8 cellular contexts compared by ENCODE assay signal in the genomic region with DNA sequence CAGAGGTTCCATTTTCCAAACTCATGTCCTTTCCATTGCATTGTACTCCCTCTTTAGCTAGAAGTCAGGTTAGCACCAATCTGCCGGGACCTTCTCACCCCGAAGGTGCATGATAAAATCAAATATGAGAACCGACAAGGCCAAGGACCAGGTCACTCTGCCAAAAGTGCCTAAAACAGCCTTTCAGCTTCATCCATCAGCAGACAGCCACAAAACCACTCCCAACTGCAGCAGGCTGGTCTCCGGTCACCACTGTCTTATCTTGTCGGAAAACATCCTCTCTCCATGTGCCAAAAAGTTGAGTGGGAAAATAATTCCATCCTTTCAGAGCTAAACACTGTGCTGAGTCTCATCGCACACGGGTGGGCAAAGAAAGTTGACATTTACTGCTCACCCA. TPM values are rescaled to one million over a fixed set of nuclear protein-coding genes. Genes with fewer than 3 reads are reported as not detected.
DNase-seq lines count a peak whose midpoint lies in the region; ATAC-seq and TF ChIP-seq lines count a peak whose summit lies in the region.

No MANE protein-coding gene starts in this region.

- peak overlapping the region in 1 of 3 donors; percentile 88 for H3K27ac ChIP-seq in right lobe of liver
- H3K27ac ChIP-seq in transverse colon, result peak overlapping the region; percentile 0 to 96 (median 50)
- peak overlapping the region in 1 of 2 donors; percentile 91 for H3K27ac ChIP-seq in testis

- no peaks in the 10 kb centered on the region for H3K27me3 ChIP-seq in right lobe of liver
- no peaks in the 10 kb centered on the region for H3K27me3 ChIP-seq in transverse colon
- no peaks in the 10 kb centered on the region for H3K27me3 ChIP-seq in testis

- H3K36me3 Mint-ChIP-seq in activated naive CD4-positive, alpha-beta T cell treated with anti-CD3 and anti-CD28 coated beads for 36 hours (ENCODE audit: low read depth), result peaks cover 3% of the 10 kb centered on the region
- peaks cover 8% of the 10 kb centered on the region for H3K36me3 Mint-ChIP-seq in activated naive CD8-positive, alpha-beta T cell treated with anti-CD3 and anti-CD28 coated beads, Interleukin-2, amount 10 ng/mL, durations not matched to agents 7 days and 5 days

- TF ChIP-seq CTCF in right lobe of liver (IDR thresholded peaks at IDR 0.05), result no peak
- no peak for TF ChIP-seq CTCF in transverse colon (IDR thresholded peaks at IDR 0.05)
- TF ChIP-seq CTCF in testis (IDR thresholded peaks at IDR 0.05), result no peak

- H3K4me1 Mint-ChIP-seq in activated naive CD4-positive, alpha-beta T cell treated with anti-CD3 and anti-CD28 coated beads for 36 hours (ENCODE audit: low read depth), result peaks cover 59% of the 10 kb centered on the region
- peaks cover 24% of the 10 kb centered on the region for H3K4me1 Mint-ChIP-seq in activated naive CD8-positive, alpha-beta T cell treated with anti-CD3 and anti-CD28 coated beads, Interleukin-2, amount 10 ng/mL, durations not matched to agents 7 days and 5 days

- no peak for TF ChIP-seq POLR2A in right lobe of liver (IDR thresholded peaks at IDR 0.05)
- TF ChIP-seq POLR2A in transverse colon (IDR thresholded peaks at IDR 0.05), result no peak
- no peak for TF ChIP-seq POLR2A in testis (IDR thresholded peaks at IDR 0.05)

- DNase-seq in activated naive CD4-positive, alpha-beta T cell treated with anti-CD3 and anti-CD28 coated beads for 36 hours, result no peak
- no peak for DNase-seq in activated naive CD4-positive, alpha-beta T cell treated with anti-CD3 and anti-CD28 coated beads, Interleukin-2, amount 50 U/mL, for 16 hours
- no peak for DNase-seq in activated naive CD8-positive, alpha-beta T cell treated with anti-CD3 and anti-CD28 coated beads, Interleukin-2, amount 10 ng/mL, durations not matched to agents 7 days and 5 days
- no peak for DNase-seq in right lobe of liver
- DNase-seq in transverse colon, result no peak
- DNase-seq in stimulated activated CD4-positive, alpha-beta T cell treated with anti-CD3 and anti-CD28 coated beads, Interleukin-12 subunit alpha, Interleukin-12 subunit beta, amount 100 ng/mL, for 4 hours, result no peak
- no peak for DNase-seq in testis
- no peak for DNase-seq in stimulated activated CD4-positive, alpha-beta T cell treated with anti-CD3 and anti-CD28 coated beads, Interleukin-4, amount 100 ng/mL, for 1 hour

- in situ Hi-C loops in transverse colon (cut with MboI; ENCODE audit: low pct_ligation_motif_present in 1 of 4, low pct_unique_long_range_greater_than_20kb in 1 of 4, low sequenced_read_pairs in 3 of 4), result no loop called here

- H3K4me3 ChIP-seq in right lobe of liver (peak overlapping the region in 2 of 3 donors; percentile 83 to 97), transverse colon (peak overlapping the region in 1 of 4 donors; percentile 90), testis (peak overlapping the region in 1 of 2 donors; percentile 92)

- H3K4me1 ChIP-seq in right lobe of liver (peaks cover 0 to 37% (median 10%) of the 10 kb centered on the region in 4 donors), transverse colon (peaks cover 9 to 48% (median 30%) of the 10 kb centered on the region in 4 donors), testis (peaks cover 29% of the 10 kb centered on the region)

- peak overlapping the region; percentile 90 for H3K4me3 Mint-ChIP-seq in activated naive CD4-positive, alpha-beta T cell treated with anti-CD3 and anti-CD28 coated beads for 36 hours
- H3K4me3 Mint-ChIP-seq in activated naive CD8-positive, alpha-beta T cell treated with anti-CD3 and anti-CD28 coated beads, Interleukin-2, amount 10 ng/mL, durations not matched to agents 7 days and 5 days, result peak overlapping the region; percentile 96

- H3K9me3 Mint-ChIP-seq in activated naive CD4-positive, alpha-beta T cell treated with anti-CD3 and anti-CD28 coated beads for 36 hours, result no peaks in the 10 kb centered on the region
- no peaks in the 10 kb centered on the region for H3K9me3 Mint-ChIP-seq in activated naive CD8-positive, alpha-beta T cell treated with anti-CD3 and anti-CD28 coated beads, Interleukin-2, amount 10 ng/mL, durations not matched to agents 7 days and 5 days

- CTCF ChIA-PET in activated naive CD4-positive, alpha-beta T cell treated with anti-CD3 and anti-CD28 coated beads for 36 hours (lab: Charles Lee), result interaction anchor here (0.5 to 0.6 kb wide), 2 partner anchors 14 to 146 kb away, joined by 3 to 5 read pairs; no protein-coding TSS in a partner anchor

- H3K27me3 Mint-ChIP-seq in activated naive CD4-positive, alpha-beta T cell treated with anti-CD3 and anti-CD28 coated beads for 36 hours (ENCODE audit: low read depth), result no peaks in the 10 kb centered on the region
- no peaks in the 10 kb centered on the region for H3K27me3 Mint-ChIP-seq in activated naive CD8-positive, alpha-beta T cell treated with anti-CD3 and anti-CD28 coated beads, Interleukin-2, amount 10 ng/mL, durations not matched to agents 7 days and 5 days

- no peak overlapping the region for H3K27ac Mint-ChIP-seq in activated naive CD4-positive, alpha-beta T cell treated with anti-CD3 and anti-CD28 coated beads for 36 hours
- peak overlapping the region; percentile 78 for H3K27ac Mint-ChIP-seq in activated naive CD8-positive, alpha-beta T cell treated with anti-CD3 and anti-CD28 coated beads, Interleukin-2, amount 10 ng/mL, durations not matched to agents 7 days and 5 days

- no peak for ATAC-seq in activated naive CD8-positive, alpha-beta T cell treated with anti-CD3 and anti-CD28 coated beads, Interleukin-2, amount 10 ng/mL, durations not matched to agents 7 days and 5 days (ENCODE audit: low read depth)
- no peak for ATAC-seq in right lobe of liver

- 14% methylated on average over 7 of the region's 7 CpGs for WGBS in right lobe of liver (ENCODE audit: insufficient coverage, low coverage, low lambda C conversion rate, missing lambda C conversion rate)
- WGBS in transverse colon (ENCODE audit: low coverage in 1 of 2), 2 donors, result 60 to 78% methylated on average over 1 to 7 of the region's 7 CpGs
- 8 to 14% methylated on average over 7 of the region's 7 CpGs for whole genome bisulfite sequencing in testis, 2 donors

- intact Hi-C loops in activated naive CD4-positive, alpha-beta T cell treated with anti-CD3 and anti-CD28 coated beads for 36 hours (cut with micrococcal nuclease), result loop anchor here (5.0 kb wide), 2 partner anchors 40 to 305 kb away; no protein-coding TSS in a partner anchor
- intact Hi-C loops in right lobe of liver (cut with DNase I), result no loop called here
- intact Hi-C loops in transverse colon (cut with DNase I; ENCODE audit: low total_unique reads), result no loop called here
- intact Hi-C loops in testis (cut with DNase I; ENCODE audit: low total_unique reads), result no loop called here

- no peaks in the 10 kb centered on the region for H3K9me3 ChIP-seq in right lobe of liver
- no peaks in the 10 kb centered on the region for H3K9me3 ChIP-seq in transverse colon
- no peaks in the 10 kb centered on the region for H3K9me3 ChIP-seq in testis

- H3K36me3 ChIP-seq in right lobe of liver (no peaks in the 10 kb centered on the region), transverse colon (no peaks in the 10 kb centered on the region), testis (ENCODE audit: low read depth, missing control alignments) (no peaks in the 10 kb centered on the region)

- POLR2A ChIA-PET in activated naive CD8-positive, alpha-beta T cell treated with anti-CD3 and anti-CD28 coated beads, Interleukin-2, amount 10 ng/mL, durations not matched to agents 7 days and 5 days (lab: Charles Lee), result no interaction called here

- no peak for TF ChIP-seq EP300 in transverse colon (IDR thresholded peaks at IDR 0.05; ENCODE audit: low read depth)

RNA-seq across cellular contexts. Expression of a gene that starts 1.4 kb away (rescaled TPM):
- 10 to 100 TPM; 55.0 to 63.7 TPM for total RNA-seq in activated naive CD4-positive, alpha-beta T cell treated with anti-CD3 and anti-CD28 coated beads for 36 hours
- total RNA-seq in activated naive CD8-positive, alpha-beta T cell treated with anti-CD3 and anti-CD28 coated beads, Interleukin-2, amount 10 ng/mL, durations not matched to agents 7 days and 5 days, result 100 to 1,000 TPM; 100 to 106 TPM
- 10 to 100 TPM; 35.3 to 55.4 (median 47.7) TPM for total RNA-seq in right lobe of liver
- total RNA-seq in transverse colon, result 100 to 1,000 TPM in 2 of 4 donors, 10 to 100 TPM in 2; 90.8 to 126 (median 109) TPM
- 100 to 1,000 TPM; 140 to 196 TPM for total RNA-seq in testis
- polyA plus RNA-seq in testis (ENCODE audit: insufficient read depth, low read depth, low replicate concordance), result 124 TPM

RNA-seq across cellular contexts. Expression of a gene that starts 1.6 kb away (rescaled TPM):
- total RNA-seq in activated naive CD4-positive, alpha-beta T cell treated with anti-CD3 and anti-CD28 coated beads for 36 hours, result 10 to 100 TPM; 22.1 to 24.2 TPM
- 10 to 100 TPM; 29.7 to 32.5 TPM for total RNA-seq in activated naive CD8-positive, alpha-beta T cell treated with anti-CD3 and anti-CD28 coated beads, Interleukin-2, amount 10 ng/mL, durations not matched to agents 7 days and 5 days
- total RNA-seq in right lobe of liver, result 10 to 100 TPM; 17.6 to 27.0 (median 22.4) TPM
- total RNA-seq in transverse colon, result 10 to 100 TPM in 3 of 4 donors, 1 to 10 TPM in 1; 8.0 to 25.5 (median 20.3) TPM
- total RNA-seq in testis, result 10 to 100 TPM; 41.8 to 47.7 TPM
- polyA plus RNA-seq in testis (ENCODE audit: insufficient read depth, low read depth, low replicate concordance), result 127 TPM

RNA-seq across cellular contexts. Expression of a gene that starts 60.0 kb away (rescaled TPM):
- total RNA-seq in activated naive CD4-positive, alpha-beta T cell treated with anti-CD3 and anti-CD28 coated beads for 36 hours, result 10 to 100 TPM; 60.5 to 62.2 TPM
- 10 to 100 TPM; 91.0 to 92.9 TPM for total RNA-seq in activated naive CD8-positive, alpha-beta T cell treated with anti-CD3 and anti-CD28 coated beads, Interleukin-2, amount 10 ng/mL, durations not matched to agents 7 days and 5 days
- total RNA-seq in right lobe of liver, result 10 to 100 TPM; 27.5 to 53.1 (median 35.2) TPM
- total RNA-seq in transverse colon, result 10 to 100 TPM; 37.0 to 56.7 (median 48.6) TPM
- total RNA-seq in testis, result 10 to 100 TPM; 47.5 to 60.2 TPM
- polyA plus RNA-seq in testis (ENCODE audit: insufficient read depth, low read depth, low replicate concordance), result 31.9 TPM
